In the genomic region with DNA sequence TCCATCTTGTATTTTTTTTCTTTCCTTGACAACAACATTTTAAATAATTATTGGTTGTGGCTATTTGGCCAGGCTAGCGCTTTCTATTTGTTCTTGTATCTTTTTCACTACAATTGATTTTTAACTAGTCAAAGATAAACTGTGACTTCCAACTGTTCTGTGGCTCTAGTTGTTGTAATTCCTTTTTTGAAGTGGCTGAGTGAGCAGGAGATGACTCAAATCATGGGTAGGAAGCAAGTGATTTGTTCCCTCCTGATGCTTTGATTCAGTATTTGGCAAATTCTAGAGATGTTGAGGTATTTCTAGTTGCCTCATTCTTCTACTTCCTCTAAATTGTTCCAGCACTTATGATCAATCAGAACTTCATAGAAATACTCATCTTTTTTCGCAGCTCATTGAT, we compare ENCODE assay signal across 26 cellular contexts.
"Had no signal": no experiment of that assay in that cellular context is flagged by ENCODE, and none has a peak within 500 bp of the region (broad histone marks: within the 10 kb centered on the region; RNA-seq: fewer than 3 reads in every experiment).

No MANE protein-coding gene starts in this region.

- H3K4me1 ChIP-seq: left lung, psoas muscle, upper lobe of left lung had no signal

- H3K36me3 ChIP-seq: brain microvascular endothelial cell, left lung, ovary, upper lobe of left lung had no signal

- H3K4me3 Mint-ChIP-seq: activated CD4-positive, alpha-beta T cell treated with anti-CD3 and anti-CD28 coated beads, Interleukin-2, amount 10 ng/mL, durations not matched to agents 7 days and 5 days; activated CD8-positive, alpha-beta memory T cell treated with anti-CD3 and anti-CD28 coated beads, Interleukin-2, amount 10 ng/mL, durations not matched to agents 7 days and 5 days; activated CD8-positive, alpha-beta T cell treated with anti-CD3 and anti-CD28 coated beads for 36 hours; dendritic cell treated with granulocyte-macrophage colony-stimulating factor and Interleukin-4, amounts not matched to agents 40 ng/mL and 50 ng/mL, for 4 days; naive thymus-derived CD4-positive, alpha-beta T cell; T-helper 17 cell had no signal

- H3K9me3 ChIP-seq: left lung, ovary, psoas muscle, upper lobe of left lung had no signal

- H3K27ac Mint-ChIP-seq: activated CD4-positive, alpha-beta T cell treated with anti-CD3 and anti-CD28 coated beads, Interleukin-2, amount 10 ng/mL, durations not matched to agents 7 days and 5 days; activated CD8-positive, alpha-beta memory T cell treated with anti-CD3 and anti-CD28 coated beads, Interleukin-2, amount 10 ng/mL, durations not matched to agents 7 days and 5 days; activated CD8-positive, alpha-beta T cell treated with anti-CD3 and anti-CD28 coated beads for 36 hours; activated naive CD4-positive, alpha-beta T cell treated with anti-CD3 and anti-CD28 coated beads, Interleukin-2, amount 50 U/mL, for 72 hours; dendritic cell treated with granulocyte-macrophage colony-stimulating factor and Interleukin-4, amounts not matched to agents 40 ng/mL and 50 ng/mL, for 4 days; naive thymus-derived CD4-positive, alpha-beta T cell; T-helper 17 cell had no signal

- H3K27ac ChIP-seq: brain microvascular endothelial cell, left lung, ovary, psoas muscle, upper lobe of left lung, VCaP had no signal

- DNase-seq: activated CD4-positive, alpha-beta T cell treated with anti-CD3 and anti-CD28 coated beads, Interleukin-2, amount 10 ng/mL, durations not matched to agents 7 days and 5 days; activated CD4-positive, CD25-positive, alpha-beta regulatory T cell treated with anti-CD3 and anti-CD28 coated beads, Interleukin-2, amount 50 U/mL, for 72 hours; activated CD8-positive, alpha-beta memory T cell treated with anti-CD3 and anti-CD28 coated beads, Interleukin-2, amount 10 ng/mL, durations not matched to agents 7 days and 5 days; activated CD8-positive, alpha-beta T cell treated with anti-CD3 and anti-CD28 coated beads for 36 hours; activated gamma-delta T cell; activated T-cell treated with anti-CD3 and anti-CD28 coated beads for 4 hours; aorta; brain microvascular endothelial cell; caudate nucleus; effector CD4-positive, alpha-beta T cell; erythroblast; foreskin fibroblast; left lung; naive thymus-derived CD4-positive, alpha-beta T cell; ovary; psoas muscle; right cardiac atrium; stimulated activated CD4-positive, alpha-beta T cell treated with anti-CD3 and anti-CD28 coated beads, Interleukin-4, amount 100 ng/mL, for 24 hours; stimulated activated naive CD4-positive, alpha-beta T cell treated with Interleukin-2 at 50 U/mL for 16 hours; T-helper 17 cell; upper lobe of left lung had no signal

- H3K27me3 ChIP-seq: brain microvascular endothelial cell, left lung, ovary, upper lobe of left lung had no signal

- H3K4me1 Mint-ChIP-seq: activated CD4-positive, alpha-beta T cell treated with anti-CD3 and anti-CD28 coated beads, Interleukin-2, amount 10 ng/mL, durations not matched to agents 7 days and 5 days; activated CD8-positive, alpha-beta memory T cell treated with anti-CD3 and anti-CD28 coated beads, Interleukin-2, amount 10 ng/mL, durations not matched to agents 7 days and 5 days; naive thymus-derived CD4-positive, alpha-beta T cell; T-helper 17 cell had no signal

- H3K27me3 Mint-ChIP-seq: activated CD4-positive, alpha-beta T cell treated with anti-CD3 and anti-CD28 coated beads, Interleukin-2, amount 10 ng/mL, durations not matched to agents 7 days and 5 days; activated CD8-positive, alpha-beta memory T cell treated with anti-CD3 and anti-CD28 coated beads, Interleukin-2, amount 10 ng/mL, durations not matched to agents 7 days and 5 days; activated CD8-positive, alpha-beta T cell treated with anti-CD3 and anti-CD28 coated beads for 36 hours; dendritic cell treated with granulocyte-macrophage colony-stimulating factor and Interleukin-4, amounts not matched to agents 40 ng/mL and 50 ng/mL, for 4 days; naive thymus-derived CD4-positive, alpha-beta T cell; T-helper 17 cell had no signal

- H3K36me3 Mint-ChIP-seq: activated CD8-positive, alpha-beta memory T cell treated with anti-CD3 and anti-CD28 coated beads, Interleukin-2, amount 10 ng/mL, durations not matched to agents 7 days and 5 days; activated naive CD4-positive, alpha-beta T cell treated with anti-CD3 and anti-CD28 coated beads, Interleukin-2, amount 50 U/mL, for 72 hours; naive thymus-derived CD4-positive, alpha-beta T cell had no signal

- ATAC-seq: activated CD8-positive, alpha-beta memory T cell treated with anti-CD3 and anti-CD28 coated beads, Interleukin-2, amount 10 ng/mL, durations not matched to agents 7 days and 5 days; activated CD8-positive, alpha-beta T cell treated with anti-CD3 and anti-CD28 coated beads for 36 hours; activated naive CD4-positive, alpha-beta T cell treated with anti-CD3 and anti-CD28 coated beads, Interleukin-2, amount 50 U/mL, for 72 hours; left lung; naive thymus-derived CD4-positive, alpha-beta T cell; psoas muscle; right cardiac atrium; T-helper 17 cell had no signal

- H3K4me3 ChIP-seq: left lung, lung, ovary, psoas muscle, upper lobe of left lung had no signal

- FAIRE-seq: endometrium had no signal
